ENCODE assay signal across 17 cellular contexts in the genomic region with DNA sequence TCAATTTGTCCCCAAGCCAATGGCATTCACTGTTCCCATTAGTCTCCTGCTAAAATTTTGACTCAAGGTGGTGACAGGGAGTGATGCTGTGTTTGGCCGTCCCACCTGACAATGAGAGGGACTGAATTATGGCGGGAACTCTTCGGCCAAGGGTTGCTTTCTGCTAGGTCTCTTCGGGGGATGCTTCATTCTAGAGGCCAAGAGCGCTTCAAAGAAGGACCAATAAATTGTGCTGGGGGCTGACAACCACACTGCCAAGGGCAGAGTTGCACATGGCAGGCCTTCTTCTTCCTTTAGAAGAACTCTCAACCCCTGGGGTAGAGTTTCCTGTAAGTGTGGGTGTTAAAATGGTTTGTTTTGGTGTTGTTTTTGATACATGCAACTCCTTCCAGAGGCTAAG.
"Had no signal": no experiment of that assay in that cellular context is flagged by ENCODE, and none has a peak within 500 bp of the region (broad histone marks: within the 10 kb centered on the region; RNA-seq: fewer than 3 reads in every experiment).

No MANE protein-coding gene starts in this region.

- H3K4me1 ChIP-seq: left lung, thyroid gland had no signal

- H3K27me3 ChIP-seq: brain microvascular endothelial cell, left lung, neutrophil, thyroid gland had no signal

- H3K36me3 ChIP-seq: brain microvascular endothelial cell, left lung, neutrophil, thyroid gland had no signal

- DNase-seq: activated CD4-positive, alpha-beta T cell treated with anti-CD3 and anti-CD28 coated beads for 48 hours; activated CD8-positive, alpha-beta memory T cell treated with anti-CD3 and anti-CD28 coated beads, Interleukin-2, amount 50 U/mL, for 48 hours; activated naive CD8-positive, alpha-beta T cell treated with anti-CD3 and anti-CD28 coated beads for 36 hours; amygdala; brain microvascular endothelial cell; cerebellar nuclear complex; hypothalamus; kidney; left lung; mesenchymal stem cell; naive thymus-derived CD8-positive, alpha-beta T cell; SIG-M5; stimulated activated CD4-positive, alpha-beta T cell treated with anti-CD3 and anti-CD28 coated beads, Interleukin-1b, Interleukin-23, amount 100 ng/mL, for 48 hours had no signal

- H3K27ac ChIP-seq: brain microvascular endothelial cell, epithelial cell of prostate, left lung, neutrophil, thyroid gland had no signal

- H3K4me3 ChIP-seq: left lung, thyroid gland had no signal

- ATAC-seq: left lung; naive thymus-derived CD8-positive, alpha-beta T cell; WTC11 had no signal

- H3K9me3 ChIP-seq: left lung, neutrophil, thyroid gland had no signal
